Comparison of ENCODE assay signal across 22 cellular contexts in the genomic region with DNA sequence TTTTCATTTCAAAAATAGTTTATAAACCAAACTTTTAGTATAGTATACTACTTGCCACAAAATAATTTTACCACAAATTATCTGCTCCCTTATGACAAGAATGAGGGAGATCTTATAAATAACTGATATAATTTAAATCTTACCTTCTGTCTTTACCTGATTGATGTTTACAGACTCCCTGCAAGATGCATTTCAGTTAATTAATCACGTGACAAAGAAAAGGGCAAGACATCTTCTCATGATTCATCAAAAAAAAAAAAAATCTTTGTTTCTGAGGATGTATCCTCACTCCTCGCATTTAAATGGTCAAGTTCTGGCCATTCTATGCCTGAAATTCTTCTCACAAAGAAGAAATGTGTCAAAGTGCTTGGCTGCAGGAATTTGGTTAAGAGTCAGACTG. TPM values are rescaled to one million over a fixed set of nuclear protein-coding genes. Genes with fewer than 3 reads are reported as not detected.
DNase-seq lines count a peak whose midpoint lies in the region; ATAC-seq, FAIRE-seq and TF ChIP-seq lines count a peak whose summit lies in the region.
"Had no signal": no experiment of that assay in that cellular context is flagged by ENCODE, and none has a peak within 500 bp of the region (broad histone marks: within the 10 kb centered on the region; RNA-seq: fewer than 3 reads in every experiment).

No MANE protein-coding gene starts in this region.

- no peaks in the 10 kb centered on the region for H3K4me1 ChIP-seq in K562 (replicated peaks in 1 of 2; ENCODE audit: control insufficient read depth in 2 of 2, insufficient read depth in 2 of 2, low read length in 2 of 2)
- H3K4me1 ChIP-seq: Caco-2 had no signal

- no peak for TF ChIP-seq RAD21 in K562 (CRISPR knock-in tag; conservative IDR thresholded peaks at IDR 0.05 in 1 of 2, IDR thresholded peaks at IDR 0.05 in 1 of 2)

- no peak for TF ChIP-seq CTCF in K562 (IDR thresholded peaks at IDR 0.05 in 2 of 3, conservative IDR thresholded peaks at IDR 0.05 in 1 of 3; ENCODE audit: insufficient read depth in 2 of 3, low read depth in 1 of 3, low read length in 3 of 3)

- no peak overlapping the region for H2AFZ ChIP-seq in K562 (ENCODE audit: low read depth, low read length)

- no TSS peak for BruUV-seq in K562 (replicated peaks; lab: Mats Ljungman, UMichigan)

- H3K4me3 Mint-ChIP-seq in activated T-cell treated with anti-CD3 and anti-CD28 coated beads, Interleukin-2, amount 50 U/mL, for 24 hours: no peak overlapping the region
- H3K4me3 Mint-ChIP-seq: B cell; CD4-positive, alpha-beta T cell; CD8-positive, alpha-beta T cell had no signal

- H3K9me3 Mint-ChIP-seq in activated T-cell treated with anti-CD3 and anti-CD28 coated beads, Interleukin-2, amount 50 U/mL, for 24 hours: no peaks in the 10 kb centered on the region
- H3K9me3 Mint-ChIP-seq: CD4-positive, alpha-beta T cell; CD8-positive, alpha-beta T cell had no signal

- no peaks in the 10 kb centered on the region for H3K36me3 Mint-ChIP-seq in activated T-cell treated with anti-CD3 and anti-CD28 coated beads, Interleukin-2, amount 50 U/mL, for 24 hours (ENCODE audit: low read depth)
- H3K36me3 Mint-ChIP-seq: CD8-positive, alpha-beta T cell had no signal

- no peaks in the 10 kb centered on the region for H3K9me1 ChIP-seq in K562 (ENCODE audit: control insufficient read depth, insufficient read depth, low read length)

- intact Hi-C loops in K562 (cut with micrococcal nuclease): no loop called here

- no peaks in the 10 kb centered on the region for H3K79me2 ChIP-seq in K562 (ENCODE audit: control insufficient read depth, insufficient read depth, low read length)

- no peaks in the 10 kb centered on the region for H3K9me3 ChIP-seq in K562 (replicated peaks; ENCODE audit: control insufficient read depth, insufficient read depth, low read depth, low read length)
- H3K9me3 ChIP-seq: A549, Caco-2 had no signal

- CTCF ChIA-PET in K562 (lab: Yijun Ruan, JAX; ENCODE audit: low intra/inter-chr PET ratio): no interaction called here

- no peak overlapping the region for H3K27ac Mint-ChIP-seq in activated T-cell treated with anti-CD3 and anti-CD28 coated beads, Interleukin-2, amount 50 U/mL, for 24 hours
- H3K27ac Mint-ChIP-seq: B cell; CD4-positive, alpha-beta T cell; CD8-positive, alpha-beta T cell had no signal

- in situ Hi-C loops in K562 (cut with MboI): no loop called here

- H3K4me3 ChIP-seq in K562: no peak overlapping the region
- H3K4me3 ChIP-seq: A549; BLaER1 treated with 17β-estradiol and CSF1 and Interleukin-3, amounts not matched to agents 10 nM and 100 nM had no signal

- no peaks in the 10 kb centered on the region for H3K4me1 Mint-ChIP-seq in activated T-cell treated with anti-CD3 and anti-CD28 coated beads, Interleukin-2, amount 50 U/mL, for 24 hours (ENCODE audit: low read depth)

- TF ChIP-seq POLR2A in K562 (conservative IDR thresholded peaks at IDR 0.05): no peak

- no peak overlapping the region for H3K27ac ChIP-seq in K562 (ENCODE audit: extremely low read depth, low read depth, low read length)
- H3K27ac ChIP-seq: A549; BLaER1 treated with 17β-estradiol and CSF1 and Interleukin-3, amounts not matched to agents 10 nM and 100 nM; C4-2B had no signal

- H3K4me2 ChIP-seq in K562 (ENCODE audit: insufficient read depth, low read length): no peak overlapping the region
- H3K4me2 ChIP-seq: A549 had no signal

- no peak overlapping the region for H3K9ac ChIP-seq in K562 (ENCODE audit: insufficient read depth in 1 of 2, low read depth in 2 of 2, low read length in 2 of 2)
- H3K9ac ChIP-seq: BLaER1 treated with 17β-estradiol and CSF1 and Interleukin-3, amounts not matched to agents 10 nM and 100 nM had no signal

- POLR2A ChIA-PET in K562 (lab: Yijun Ruan, JAX): interaction anchor here (0.6 kb wide), 1 partner anchor 137 kb away, joined by 3 read pairs; no protein-coding TSS in a partner anchor

- H4K20me1 ChIP-seq in K562 (replicated peaks; ENCODE audit: control insufficient read depth, insufficient read depth, low read length): no peaks in the 10 kb centered on the region
- H4K20me1 ChIP-seq: BLaER1 treated with 17β-estradiol and CSF1 and Interleukin-3, amounts not matched to agents 10 nM and 100 nM had no signal

- no peak for TF ChIP-seq EP300 in K562 (IDR thresholded peaks at IDR 0.05; ENCODE audit: low read length)

- no peaks in the 10 kb centered on the region for H3K36me3 ChIP-seq in K562 (ENCODE audit: control insufficient read depth, insufficient read depth, low read length)
- H3K36me3 ChIP-seq: BLaER1 treated with 17β-estradiol and CSF1 and Interleukin-3, amounts not matched to agents 10 nM and 100 nM had no signal

- H3K27me3 Mint-ChIP-seq in activated T-cell treated with anti-CD3 and anti-CD28 coated beads, Interleukin-2, amount 50 U/mL, for 24 hours: peaks cover 6% of the 10 kb centered on the region
- H3K27me3 Mint-ChIP-seq: B cell had no signal

- WGBS in K562 (ENCODE audit: insufficient coverage, low coverage, missing lambda C conversion rate): 0% methylated on average over 2 of the region's 2 CpGs

- no peak for ATAC-seq in K562
- ATAC-seq: A549; CD8-positive, alpha-beta T cell had no signal

- FAIRE-seq in A204.1 (lab: Jason Lieb, UNC) (peak; percentile 43), K562 (lab: Jason Lieb, UNC) (no peak), frontal cortex (lab: Jason Lieb, UNC) (peak; percentile 17)
- FAIRE-seq: A549, D721Med, G401.6, GM12891, GM19239 had no signal

- no peaks in the 10 kb centered on the region for H3K27me3 ChIP-seq in K562 (ENCODE audit: control insufficient read depth in 2 of 2, insufficient read depth in 2 of 2, low read length in 2 of 2)
- H3K27me3 ChIP-seq: BLaER1 treated with 17β-estradiol and CSF1 and Interleukin-3, amounts not matched to agents 10 nM and 100 nM had no signal

- DNase-seq in K562 (ENCODE audit: extremely low read depth in 1 of 4, low spot score in 3 of 4): no peak
- no peak for DNase-seq in frontal cortex (ENCODE audit: low spot score in 2 of 2)
- no peak for DNase-seq in stimulated activated CD4-positive, alpha-beta T cell treated with anti-CD3 and anti-CD28 coated beads, Interleukin-2, amount 100 ng/mL, for 48 hours
- DNase-seq in activated T-cell treated with anti-CD3 and anti-CD28 coated beads, Interleukin-2, amount 50 U/mL, for 24 hours: no peak
- DNase-seq: 8988T; AML-193; Caco-2; Calu3; CD4-positive, alpha-beta T cell; CD8-positive, alpha-beta T cell; DMS79 treated with DMSO at 0.1 percent for 48 hours; GF-D8 had no signal

TF ChIP-seq in K562, 482 proteins besides CTCF, POLR2A, EP300 and RAD21:
- TF ChIP-seq RAD51 (IDR thresholded peaks at IDR 0.05; ENCODE audit: borderline replicate concordance, low read depth) (peak; percentile 35; the same call in 1 of the 2 replicates), HDAC1 (IDR thresholded peaks at IDR 0.05) (no peak), CBX8 (IDR thresholded peaks at IDR 0.05; ENCODE audit: borderline replicate concordance, extremely low read depth, low read depth, low read length, poor library complexity, severe bottlenecking) (no peak), ZNF695 (CRISPR knock-in tag; IDR thresholded peaks at IDR 0.05) (no peak), MBD2 (IDR thresholded peaks at IDR 0.05; ENCODE audit: borderline replicate concordance, low read depth) (no peak), NFYB (IDR thresholded peaks at IDR 0.05; ENCODE audit: extremely low read depth, insufficient read length) (no peak)
- TF ChIP-seq, protein P1, sequence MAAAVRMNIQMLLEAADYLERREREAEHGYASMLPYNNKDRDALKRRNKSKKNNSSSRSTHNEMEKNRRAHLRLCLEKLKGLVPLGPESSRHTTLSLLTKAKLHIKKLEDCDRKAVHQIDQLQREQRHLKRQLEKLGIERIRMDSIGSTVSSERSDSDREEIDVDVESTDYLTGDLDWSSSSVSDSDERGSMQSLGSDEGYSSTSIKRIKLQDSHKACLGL (CRISPR knock-in tag; IDR thresholded peaks at IDR 0.05; ENCODE audit: borderline replicate concordance, poor library complexity, severe bottlenecking): no peak
- TF ChIP-seq, protein P2, sequence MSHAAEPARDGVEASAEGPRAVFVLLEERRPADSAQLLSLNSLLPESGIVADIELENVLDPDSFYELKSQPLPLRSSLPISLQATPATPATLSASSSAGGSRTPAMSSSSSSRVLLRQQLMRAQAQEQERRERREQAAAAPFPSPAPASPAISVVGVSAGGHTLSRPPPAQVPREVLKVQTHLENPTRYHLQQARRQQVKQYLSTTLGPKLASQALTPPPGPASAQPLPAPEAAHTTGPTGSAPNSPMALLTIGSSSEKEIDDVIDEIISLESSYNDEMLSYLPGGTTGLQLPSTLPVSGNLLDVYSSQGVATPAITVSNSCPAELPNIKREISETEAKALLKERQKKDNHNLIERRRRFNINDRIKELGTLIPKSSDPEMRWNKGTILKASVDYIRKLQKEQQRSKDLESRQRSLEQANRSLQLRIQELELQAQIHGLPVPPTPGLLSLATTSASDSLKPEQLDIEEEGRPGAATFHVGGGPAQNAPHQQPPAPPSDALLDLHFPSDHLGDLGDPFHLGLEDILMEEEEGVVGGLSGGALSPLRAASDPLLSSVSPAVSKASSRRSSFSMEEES (CRISPR knock-in tag; IDR thresholded peaks at IDR 0.05): peak; percentile 93

RNA-seq across cellular contexts. Expression of a gene that starts 2.3 kb away (rescaled TPM):
- total RNA-seq in K562 (2011; cell fraction: chromatin; rRNA removed; ENCODE audit: low replicate concordance): not detected in 2 replicates
- not detected in 2 replicates for total RNA-seq in K562 (2011; cell fraction: nucleolus; rRNA removed)
- total RNA-seq in K562 (2011; cell fraction: nucleoplasm; rRNA removed): not detected in 2 replicates
- total RNA-seq in K562 (2014; rRNA removed): not detected in 2 replicates
- not detected in 2 replicates for total RNA-seq in K562 (2014; rRNA removed; fragmentation: Illumina TruSeq; extraction: Trizol)
- not detected in 2 replicates for total RNA-seq in K562 (2015; rRNA removed; fragmentation: Illumina TruSeq; extraction: Trizol)
- not detected in 2 replicates for total RNA-seq in K562 (2021)
- polyA plus RNA-seq in K562 (2011; rRNA removed): not detected in 2 replicates
- not detected in 2 replicates for polyA plus RNA-seq in K562 (2011; cell fraction: cytosol; rRNA removed)
- polyA plus RNA-seq in K562 (2011; cell fraction: nucleus; rRNA removed): not detected in 2 replicates
- polyA plus RNA-seq in K562 (2012): not detected in 2 replicates
- not detected in 2 replicates for polyA plus RNA-seq in K562 (2014; fragmentation: Illumina TruSeq; extraction: Trizol)
- polyA plus RNA-seq in K562 (2014; fragmentation: Nextera tagmentation; extraction: Ambion mirVana): under 1 TPM in 1 of 2 experiments, not detected in 1; 0.01 TPM
- not detected in 2 replicates for polyA plus RNA-seq in K562 (2014; rRNA removed)
- not detected in 2 replicates for polyA minus RNA-seq in K562 (2011; rRNA and poly(A)+ RNA removed)
- polyA minus RNA-seq in K562 (2011; cell fraction: cytosol; rRNA and poly(A)+ RNA removed): not detected in 2 replicates
- polyA minus RNA-seq in K562 (2011; cell fraction: nucleus; rRNA and poly(A)+ RNA removed): not detected in 2 replicates
- total RNA-seq in frontal cortex: 0.82 TPM
- total RNA-seq: Calu3; CD4-positive, alpha-beta T cell; CD8-positive, alpha-beta T cell had no signal
- polyA plus RNA-seq: BJ had no signal
